Comparison of ENCODE assay signal across 16 cellular contexts in the genomic region with DNA sequence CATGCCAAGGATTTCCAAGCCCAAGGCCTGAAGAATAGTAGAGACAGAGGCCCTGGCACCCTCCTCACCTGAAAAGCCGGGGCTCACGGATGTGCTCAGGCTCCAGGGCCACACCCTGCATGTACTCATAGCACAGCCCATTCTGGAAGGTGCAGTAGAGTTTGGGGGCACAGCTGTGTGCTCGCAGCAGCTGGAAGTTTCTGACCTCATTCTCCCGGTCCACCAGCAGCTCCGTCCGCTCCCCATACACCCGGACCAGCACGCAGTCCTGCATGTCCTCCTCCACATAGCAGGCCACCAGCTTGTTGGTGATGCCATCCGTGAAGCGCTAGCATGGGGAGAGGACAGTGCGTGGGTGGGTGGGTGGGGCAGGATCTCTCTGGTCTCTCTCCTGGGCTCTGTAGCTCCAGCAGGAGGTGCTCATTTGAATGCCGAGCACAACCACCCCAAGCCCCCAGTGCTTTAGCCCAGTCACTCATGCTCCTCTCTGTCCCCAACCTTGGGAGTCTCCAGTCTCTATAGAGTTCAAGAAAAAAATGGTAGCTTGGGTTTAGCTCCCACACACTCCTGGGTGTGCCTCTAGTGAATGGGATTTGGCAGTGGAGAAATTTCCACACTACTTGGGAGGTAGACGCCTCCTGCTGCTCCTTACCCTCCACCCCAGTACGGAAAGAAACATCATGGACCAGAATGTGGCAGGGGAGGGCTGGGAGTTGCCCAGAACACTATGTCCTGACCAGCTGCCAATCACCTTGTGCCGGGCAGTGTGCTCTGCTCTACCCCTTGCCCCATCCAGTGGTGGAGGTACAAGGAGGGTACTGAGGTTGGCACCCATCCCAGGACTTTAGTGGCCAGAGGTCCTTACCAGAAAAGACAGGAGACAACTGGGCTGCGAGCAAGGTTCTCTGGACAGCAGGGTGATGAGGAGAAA. TPM values are rescaled to one million over a fixed set of nuclear protein-coding genes. Genes with fewer than 3 reads are reported as not detected.
A peak's percentile ranks its signal among the peaks of the same experiment; 100 is the strongest.
DNase-seq lines count a peak whose midpoint lies in the region; ATAC-seq, FAIRE-seq and TF ChIP-seq lines count a peak whose summit lies in the region.
"Had no signal": no experiment of that assay in that cellular context is flagged by ENCODE, and none has a peak within 500 bp of the region (broad histone marks: within the 10 kb centered on the region; RNA-seq: fewer than 3 reads in every experiment).

No MANE protein-coding gene starts in this region.

- peaks cover 6% of the 10 kb centered on the region for H3K4me1 ChIP-seq in adipocyte (ENCODE audit: control insufficient read depth, insufficient read depth, low read length)
- peaks cover 64% of the 10 kb centered on the region for H3K4me1 ChIP-seq in HepG2 (ENCODE audit: insufficient read depth, low read length)

- peak overlapping the region; percentile 27 for H3K4me3 Mint-ChIP-seq in T-helper 2 cell treated with Interferon-gamma antibody and Interleukin-4, amounts not matched to agents 5 μg/mL and 100 μg/mL, for 36 hours
- no peak overlapping the region for H3K4me3 Mint-ChIP-seq in stimulated activated naive B cell treated with anti-CD40 and anti-IgM and Interleukin-4, amounts not matched to agents 10 μg/mL and 1 μg/mL and 100 μg/mL, for 72 hours

- no peaks in the 10 kb centered on the region for H3K9me3 Mint-ChIP-seq in T-helper 2 cell treated with Interferon-gamma antibody and Interleukin-4, amounts not matched to agents 5 μg/mL and 100 μg/mL, for 36 hours
- no peaks in the 10 kb centered on the region for H3K9me3 Mint-ChIP-seq in stimulated activated naive B cell treated with anti-CD40 and anti-IgM and Interleukin-4, amounts not matched to agents 10 μg/mL and 1 μg/mL and 100 μg/mL, for 72 hours

- 91% methylated on average over 10 of the region's 16 CpGs for WGBS in HepG2 (ENCODE audit: low lambda C conversion rate)

- no peak for DNase-seq in T-helper 2 cell treated with Interferon-gamma antibody and Interleukin-4, amounts not matched to agents 5 μg/mL and 100 μg/mL, for 36 hours (ENCODE audit: low spot score)
- DNase-seq in T-helper 2 cell (no peak), adipocyte (ENCODE audit: low read depth) (peak; percentile 15), HepG2 (ENCODE audit: low spot score) (no peak), NCI-H748 treated with DMSO at 0.1 percent for 48 hours (lab: John Stamatoyannopoulos, UW) (no peak), kidney tubule cell (ENCODE audit: low spot score) (no peak)
- DNase-seq in stimulated activated naive B cell treated with anti-CD40 and anti-IgM and Interleukin-4, amounts not matched to agents 10 μg/mL and 1 μg/mL and 100 μg/mL, for 72 hours: no peak
- DNase-seq: activated CD4-positive, CD25-positive, alpha-beta regulatory T cell treated with anti-CD3 and anti-CD28 coated beads, Interleukin-2, amount 50 U/mL, for 72 hours; DND-41; KG1; NCI-H2029 treated with DMSO at 0.1 percent for 48 hours; stimulated activated CD4-positive, alpha-beta T cell treated with anti-CD3 and anti-CD28 coated beads, Interleukin-4, amount 100 ng/mL, for 4 hours had no signal

- intact Hi-C loops in HepG2 (cut with micrococcal nuclease; ENCODE audit: unreplicated experiment): loop anchor here (10.0 kb wide), 2 partner anchors 225 to 355 kb away; no protein-coding TSS in a partner anchor

- POLR2A ChIA-PET in HepG2 (lab: Yijun Ruan, JAX): interaction anchor here (0.8 to 1.5 kb wide), 3 partner anchors 20 to 366 kb away, joined by 3 to 4 read pairs (median 4); partner anchors contain the start of genes GOLT1A and MDM4

- in situ Hi-C loops in HepG2 (cut with HindIII; ENCODE audit: extremely low pct_ligation_motif_present, low pct_unique_long_range_greater_than_20kb): no loop called here

- no peaks in the 10 kb centered on the region for H3K9me3 ChIP-seq in adipocyte (ENCODE audit: control insufficient read depth, low read length)
- H3K9me3 ChIP-seq in HepG2 (ENCODE audit: low read length): no peaks in the 10 kb centered on the region

- H3K36me3 Mint-ChIP-seq in T-helper 2 cell treated with Interferon-gamma antibody and Interleukin-4, amounts not matched to agents 5 μg/mL and 100 μg/mL, for 36 hours (ENCODE audit: low read depth): no peaks in the 10 kb centered on the region
- no peaks in the 10 kb centered on the region for H3K36me3 Mint-ChIP-seq in stimulated activated naive B cell treated with anti-CD40 and anti-IgM and Interleukin-4, amounts not matched to agents 10 μg/mL and 1 μg/mL and 100 μg/mL, for 72 hours

- TF ChIP-seq POLR2A in HepG2 (IDR thresholded peaks at IDR 0.05; ENCODE audit: insufficient read depth in 1 of 2, low read depth in 2 of 2, low read length in 2 of 2) (no peak), GM18505 (IDR thresholded peaks at IDR 0.05; ENCODE audit: borderline replicate concordance, extremely low read depth, insufficient read depth, insufficient read length) (no peak)

- no peak overlapping the region for H2AFZ ChIP-seq in HepG2 (ENCODE audit: low read length)

- H3K27ac ChIP-seq in HepG2 (ENCODE audit: extremely low read length, insufficient read depth, low read length): no peak overlapping the region

- no peak overlapping the region for H3K4me2 ChIP-seq in HepG2 (ENCODE audit: low read depth, low read length)

- ATAC-seq in HepG2 (no peak), GM18505 (IDR thresholded peaks at IDR 0.05; ENCODE audit: unreplicated experiment) (no peak)
- ATAC-seq in stimulated activated naive B cell treated with anti-CD40 and anti-IgM and Interleukin-4, amounts not matched to agents 10 μg/mL and 1 μg/mL and 100 μg/mL, for 72 hours (replicated peaks): no peak

- TSS peak; percentile 48 for BruUV-seq in HepG2 (replicated peaks; lab: Mats Ljungman, UMichigan)

- no peak overlapping the region for H3K27ac Mint-ChIP-seq in T-helper 2 cell treated with Interferon-gamma antibody and Interleukin-4, amounts not matched to agents 5 μg/mL and 100 μg/mL, for 36 hours
- peak overlapping the region; percentile 48 for H3K27ac Mint-ChIP-seq in stimulated activated naive B cell treated with anti-CD40 and anti-IgM and Interleukin-4, amounts not matched to agents 10 μg/mL and 1 μg/mL and 100 μg/mL, for 72 hours

- H3K36me3 ChIP-seq in adipocyte (ENCODE audit: control insufficient read depth, insufficient read depth, low read length, severe bottlenecking) (no peaks in the 10 kb centered on the region), HepG2 (replicated peaks in 1 of 2; ENCODE audit: control insufficient read depth in 1 of 2, insufficient read depth in 2 of 2, low read length in 2 of 2) (no peaks in the 10 kb centered on the region)

- H3K79me2 ChIP-seq in HepG2 (ENCODE audit: insufficient read depth, low read length): no peaks in the 10 kb centered on the region

- H3K9ac ChIP-seq in adipocyte (ENCODE audit: low read length) (no peak overlapping the region), HepG2 (ENCODE audit: insufficient read depth, low read depth, low read length) (no peak overlapping the region)

- TF ChIP-seq RAD21 in HepG2 (CRISPR knock-in tag; IDR thresholded peaks at IDR 0.05): no peak

- H3K27me3 ChIP-seq in adipocyte (replicated peaks; ENCODE audit: control insufficient read depth, insufficient read depth, low read length) (peaks cover 15% of the 10 kb centered on the region), HepG2 (ENCODE audit: control insufficient read depth in 1 of 2, insufficient read depth in 2 of 2, low read length in 2 of 2) (no peaks in the 10 kb centered on the region; a peak in 1 of 5 replicates)

- FAIRE-seq in HepG2 (lab: Jason Lieb, UNC): no peak
- FAIRE-seq: A204.1, endometrium, GM18507 had no signal

- no peaks in the 10 kb centered on the region for H3K4me1 Mint-ChIP-seq in T-helper 2 cell treated with Interferon-gamma antibody and Interleukin-4, amounts not matched to agents 5 μg/mL and 100 μg/mL, for 36 hours (ENCODE audit: low read depth)
- H3K4me1 Mint-ChIP-seq in stimulated activated naive B cell treated with anti-CD40 and anti-IgM and Interleukin-4, amounts not matched to agents 10 μg/mL and 1 μg/mL and 100 μg/mL, for 72 hours: peaks cover 9 to 25% of the 10 kb centered on the region in 2 donors

- peaks cover 35% of the 10 kb centered on the region for H3K27me3 Mint-ChIP-seq in T-helper 2 cell treated with Interferon-gamma antibody and Interleukin-4, amounts not matched to agents 5 μg/mL and 100 μg/mL, for 36 hours (ENCODE audit: low read depth)
- H3K27me3 Mint-ChIP-seq in stimulated activated naive B cell treated with anti-CD40 and anti-IgM and Interleukin-4, amounts not matched to agents 10 μg/mL and 1 μg/mL and 100 μg/mL, for 72 hours: peaks cover 30 to 48% of the 10 kb centered on the region in 2 donors

- TF ChIP-seq CTCF in HepG2 (CRISPR knock-in tag; IDR thresholded peaks at IDR 0.05): no peak

- no peak overlapping the region for H3K4me3 ChIP-seq in adipocyte (ENCODE audit: low read length)
- H3K4me3 ChIP-seq in HepG2 (replicated peaks in 1 of 3; ENCODE audit: insufficient read depth in 1 of 3, low read depth in 2 of 3, low read length in 3 of 3): no peak overlapping the region

- CTCF ChIA-PET in HepG2 (lab: Yijun Ruan, JAX; ENCODE audit: low intra/inter-chr PET ratio, low total read pairs): no interaction called here

- no peaks in the 10 kb centered on the region for H4K20me1 ChIP-seq in HepG2 (ENCODE audit: insufficient read depth, low read length)

- TF ChIP-seq EP300 in HepG2 (IDR thresholded peaks at IDR 0.05; ENCODE audit: low read depth in 2 of 2, low read length in 2 of 2) (no peak), HepG2 (CRISPR knock-in tag; IDR thresholded peaks at IDR 0.05; ENCODE audit: borderline replicate concordance) (no peak)

RNA-seq across cellular contexts. Expression of gene ETNK2, which starts 1.9 kb away (rescaled TPM):
- total RNA-seq in HepG2 (2016; rRNA removed; fragmentation: Illumina TruSeq; extraction: Trizol): 35.3 and 42.8 TPM in 2 replicates
- 44.9 and 55.4 TPM in 2 replicates for total RNA-seq in HepG2 (2016; cell fraction: cytosol; rRNA removed; fragmentation: Illumina TruSeq; extraction: Trizol; ENCODE audit: low read depth)
- total RNA-seq in HepG2 (2016; cell fraction: insoluble cytoplasmic fraction; rRNA removed; fragmentation: Illumina TruSeq; extraction: Trizol): 31.7 and 40.5 TPM in 2 replicates
- 91.7 and 102 TPM in 2 replicates for total RNA-seq in HepG2 (2016; cell fraction: membrane; rRNA removed; fragmentation: Illumina TruSeq; extraction: Trizol)
- 18.1 and 22.1 TPM in 2 replicates for total RNA-seq in HepG2 (2016; cell fraction: nucleus; rRNA removed; fragmentation: Illumina TruSeq; extraction: Trizol)
- polyA plus RNA-seq in HepG2 (2011; rRNA removed): 15.5 and 23.4 TPM in 2 replicates
- polyA plus RNA-seq in HepG2 (2011; cell fraction: cytosol; rRNA removed): 13.9 and 23.8 TPM in 2 replicates
- 5.6 and 10.0 TPM in 2 replicates for polyA plus RNA-seq in HepG2 (2011; cell fraction: nucleus; rRNA removed)
- 18.2 and 18.3 TPM in 2 replicates for polyA plus RNA-seq in HepG2 (2012)
- polyA plus RNA-seq in HepG2 (2016; cell fraction: cytosol; fragmentation: Illumina TruSeq; extraction: Trizol; ENCODE audit: low read depth): 63.9 and 73.6 TPM in 2 replicates
- 38.8 and 47.8 TPM in 2 replicates for polyA plus RNA-seq in HepG2 (2016; cell fraction: insoluble cytoplasmic fraction; fragmentation: Illumina TruSeq; extraction: Trizol; ENCODE audit: low read depth)
- polyA plus RNA-seq in HepG2 (2016; cell fraction: membrane; fragmentation: Illumina TruSeq; extraction: Trizol; ENCODE audit: low read depth): 98.0 and 100 TPM in 2 replicates
- polyA plus RNA-seq in HepG2 (2016; cell fraction: nucleus; fragmentation: Illumina TruSeq; extraction: Trizol; ENCODE audit: insufficient read depth, low read depth): 24.8 and 26.8 TPM in 2 replicates
- 1.9 and 16.9 TPM in 2 replicates for polyA minus RNA-seq in HepG2 (2011; rRNA and poly(A)+ RNA removed; ENCODE audit: low replicate concordance)
- polyA minus RNA-seq in HepG2 (2011; cell fraction: cytosol; rRNA and poly(A)+ RNA removed): 6.6 and 10.3 TPM in 2 replicates
- polyA minus RNA-seq in HepG2 (2011; cell fraction: nucleus; rRNA and poly(A)+ RNA removed): 4.9 and 9.0 TPM in 2 replicates

RNA-seq across cellular contexts. Expression of gene REN, which starts 16.2 kb away (rescaled TPM):
- not detected in 2 replicates for total RNA-seq in HepG2 (2016; rRNA removed; fragmentation: Illumina TruSeq; extraction: Trizol)
- total RNA-seq in HepG2 (2016; cell fraction: cytosol; rRNA removed; fragmentation: Illumina TruSeq; extraction: Trizol; ENCODE audit: low read depth): not detected in 2 replicates
- total RNA-seq in HepG2 (2016; cell fraction: insoluble cytoplasmic fraction; rRNA removed; fragmentation: Illumina TruSeq; extraction: Trizol): not detected in 2 replicates
- not detected in 2 replicates for total RNA-seq in HepG2 (2016; cell fraction: membrane; rRNA removed; fragmentation: Illumina TruSeq; extraction: Trizol)
- not detected in 2 replicates for total RNA-seq in HepG2 (2016; cell fraction: nucleus; rRNA removed; fragmentation: Illumina TruSeq; extraction: Trizol)
- polyA plus RNA-seq in HepG2 (2011; rRNA removed): 0.05 TPM in 1 of 2 replicates, not detected in the other
- polyA plus RNA-seq in HepG2 (2011; cell fraction: cytosol; rRNA removed): 0.03 and 0.06 TPM in 2 replicates
- polyA plus RNA-seq in HepG2 (2011; cell fraction: nucleus; rRNA removed): 0.12 and 0.21 TPM in 2 replicates
- not detected in 2 replicates for polyA plus RNA-seq in HepG2 (2012)
- not detected in 2 replicates for polyA plus RNA-seq in HepG2 (2016; cell fraction: cytosol; fragmentation: Illumina TruSeq; extraction: Trizol; ENCODE audit: low read depth)
- polyA plus RNA-seq in HepG2 (2016; cell fraction: insoluble cytoplasmic fraction; fragmentation: Illumina TruSeq; extraction: Trizol; ENCODE audit: low read depth): not detected in 2 replicates
- polyA plus RNA-seq in HepG2 (2016; cell fraction: membrane; fragmentation: Illumina TruSeq; extraction: Trizol; ENCODE audit: low read depth): not detected in 2 replicates
- polyA plus RNA-seq in HepG2 (2016; cell fraction: nucleus; fragmentation: Illumina TruSeq; extraction: Trizol; ENCODE audit: insufficient read depth, low read depth): not detected in 2 replicates
- not detected in 2 replicates for polyA minus RNA-seq in HepG2 (2011; rRNA and poly(A)+ RNA removed; ENCODE audit: low replicate concordance)
- polyA minus RNA-seq in HepG2 (2011; cell fraction: cytosol; rRNA and poly(A)+ RNA removed): not detected in 2 replicates
- polyA minus RNA-seq in HepG2 (2011; cell fraction: nucleus; rRNA and poly(A)+ RNA removed): not detected in 2 replicates

RNA-seq across cellular contexts. Expression of gene KISS1, which starts 46.4 kb away (rescaled TPM):
- 0.80 TPM in 1 of 2 replicates, not detected in the other for total RNA-seq in HepG2 (2016; rRNA removed; fragmentation: Illumina TruSeq; extraction: Trizol)
- total RNA-seq in HepG2 (2016; cell fraction: cytosol; rRNA removed; fragmentation: Illumina TruSeq; extraction: Trizol; ENCODE audit: low read depth): 1.4 TPM in 1 of 2 replicates, not detected in the other
- 0.58 and 1.2 TPM in 2 replicates for total RNA-seq in HepG2 (2016; cell fraction: insoluble cytoplasmic fraction; rRNA removed; fragmentation: Illumina TruSeq; extraction: Trizol)
- 1.5 TPM in 2 replicates for total RNA-seq in HepG2 (2016; cell fraction: membrane; rRNA removed; fragmentation: Illumina TruSeq; extraction: Trizol)
- not detected in 2 replicates for total RNA-seq in HepG2 (2016; cell fraction: nucleus; rRNA removed; fragmentation: Illumina TruSeq; extraction: Trizol)
- polyA plus RNA-seq in HepG2 (2011; rRNA removed): 0.24 and 0.33 TPM in 2 replicates
- 0.21 and 0.93 TPM in 2 replicates for polyA plus RNA-seq in HepG2 (2011; cell fraction: cytosol; rRNA removed)
- polyA plus RNA-seq in HepG2 (2011; cell fraction: nucleus; rRNA removed): 0.76 and 0.81 TPM in 2 replicates
- polyA plus RNA-seq in HepG2 (2012): not detected in 2 replicates
- 0.86 and 0.96 TPM in 2 replicates for polyA plus RNA-seq in HepG2 (2016; cell fraction: cytosol; fragmentation: Illumina TruSeq; extraction: Trizol; ENCODE audit: low read depth)
- not detected in 2 replicates for polyA plus RNA-seq in HepG2 (2016; cell fraction: insoluble cytoplasmic fraction; fragmentation: Illumina TruSeq; extraction: Trizol; ENCODE audit: low read depth)
- polyA plus RNA-seq in HepG2 (2016; cell fraction: membrane; fragmentation: Illumina TruSeq; extraction: Trizol; ENCODE audit: low read depth): 0.51 and 0.60 TPM in 2 replicates
- polyA plus RNA-seq in HepG2 (2016; cell fraction: nucleus; fragmentation: Illumina TruSeq; extraction: Trizol; ENCODE audit: insufficient read depth, low read depth): not detected in 2 replicates
- polyA minus RNA-seq in HepG2 (2011; rRNA and poly(A)+ RNA removed; ENCODE audit: low replicate concordance): not detected in 2 replicates
- not detected in 2 replicates for polyA minus RNA-seq in HepG2 (2011; cell fraction: cytosol; rRNA and poly(A)+ RNA removed)
- not detected in 2 replicates for polyA minus RNA-seq in HepG2 (2011; cell fraction: nucleus; rRNA and poly(A)+ RNA removed)
